Comparison of ENCODE assay signal across 8 cellular contexts in the genomic region with DNA sequence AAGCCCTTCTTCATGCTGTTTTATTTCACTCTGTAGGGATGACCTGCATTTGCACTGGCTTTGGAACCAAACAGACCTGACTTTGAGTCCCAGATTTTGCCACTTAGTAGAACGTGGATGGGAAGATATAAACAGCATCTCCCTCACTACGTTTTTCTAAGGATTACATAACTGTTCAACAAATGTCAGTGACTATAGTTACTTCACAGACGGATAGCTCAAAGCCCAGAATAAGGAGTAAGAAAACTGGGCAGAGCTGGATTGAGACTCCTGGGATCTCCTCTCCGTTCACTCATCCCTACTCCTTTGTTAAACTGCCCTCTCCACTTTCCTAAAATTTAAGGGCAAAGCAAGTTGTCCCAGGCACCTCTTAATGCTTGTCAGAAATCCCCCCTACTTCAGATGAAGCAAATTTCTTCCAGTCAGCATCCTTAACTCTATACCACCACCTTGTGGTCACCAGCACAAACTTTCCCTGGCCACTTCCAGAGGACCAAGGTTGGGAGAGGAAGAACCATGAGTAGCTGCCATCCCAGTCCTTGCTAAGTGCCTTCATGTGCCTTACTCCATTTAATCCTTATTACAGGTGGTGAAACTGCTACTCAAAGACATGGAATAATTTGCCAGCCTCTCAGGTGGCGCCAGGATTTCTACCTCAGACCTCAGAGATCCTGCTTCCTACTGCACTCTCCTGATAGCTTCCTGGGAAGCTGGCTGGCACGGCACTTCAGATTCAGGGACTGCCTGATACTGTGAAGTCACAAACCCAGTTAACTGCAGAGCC. TPM values are rescaled to one million over a fixed set of nuclear protein-coding genes. Genes with fewer than 3 reads are reported as not detected.
DNase-seq lines count a peak whose midpoint lies in the region; ATAC-seq and TF ChIP-seq lines count a peak whose summit lies in the region.

No MANE protein-coding gene starts in this region.

- H3K9me3 ChIP-seq in SU-DHL-6 (ENCODE audit: insufficient read depth, low read length) (no peaks in the 10 kb centered on the region), upper lobe of right lung (no peaks in the 10 kb centered on the region)

- H3K27ac ChIP-seq in SU-DHL-6 (ENCODE audit: low read depth, low read length), result no peak overlapping the region
- peak overlapping the region; percentile 6 for H3K27ac ChIP-seq in upper lobe of right lung

- H3K27me3 ChIP-seq in SU-DHL-6 (ENCODE audit: low read length) (no peaks in the 10 kb centered on the region), upper lobe of right lung (no peaks in the 10 kb centered on the region)

- H3K4me3 ChIP-seq in SU-DHL-6 (ENCODE audit: insufficient read depth, low read length, poor library complexity, severe bottlenecking) (no peak overlapping the region), upper lobe of right lung (no peak overlapping the region)

- no peaks in the 10 kb centered on the region for H3K79me2 ChIP-seq in SU-DHL-6 (ENCODE audit: insufficient read depth, low read length)

- DNase-seq in stimulated activated naive CD4-positive, alpha-beta T cell (lab: John Stamatoyannopoulos, UW), result peak in 5 of 6 experiments; percentile 13 to 48 (median 24)
- no peak for DNase-seq in stimulated activated naive CD4-positive, alpha-beta T cell treated with Interleukin-2 at 50 U/mL for 16 hours (lab: John Stamatoyannopoulos, UW)
- DNase-seq in MV-4-11 (lab: John Stamatoyannopoulos, UW) (peak; percentile 53), epidermal melanocyte (ENCODE audit: insufficient read length, low spot score) (peak; percentile 73), mesenteric fat pad (ENCODE audit: low spot score) (peak; percentile 28), upper lobe of right lung (no peak)

- no peak overlapping the region for H3K9ac ChIP-seq in SU-DHL-6 (ENCODE audit: low read length)

- no peak overlapping the region for H2AFZ ChIP-seq in SU-DHL-6 (ENCODE audit: low read depth, low read length, severe bottlenecking)

- H3K4me1 ChIP-seq in upper lobe of right lung, result peaks cover 13% of the 10 kb centered on the region

- TF ChIP-seq CTCF in SU-DHL-6 (IDR thresholded peaks at IDR 0.05; ENCODE audit: insufficient read depth, low read length, poor library complexity, severe bottlenecking), result peak; percentile 63
- peak; percentile 74 for TF ChIP-seq CTCF in upper lobe of right lung (IDR thresholded peaks at IDR 0.05)

- no peaks in the 10 kb centered on the region for H4K20me1 ChIP-seq in SU-DHL-6 (ENCODE audit: low read depth, low read length)

- no peak overlapping the region for H3K4me2 ChIP-seq in SU-DHL-6 (ENCODE audit: low read depth, low read length, poor library complexity, severe bottlenecking)

- no peaks in the 10 kb centered on the region for H3K9me2 ChIP-seq in SU-DHL-6 (replicated peaks; ENCODE audit: insufficient read depth, low read length)

- intact Hi-C loops in upper lobe of right lung (cut with DNase I), result loop anchor here (5.0 kb wide), 1 partner anchor 51 kb away; no protein-coding TSS in a partner anchor

- 0 out of 2 replicates have a peak, but pooled peaks cover 2% of the 10 kb centered on the region for H3K36me3 ChIP-seq in SU-DHL-6 (ENCODE audit: low read length)
- H3K36me3 ChIP-seq in upper lobe of right lung, result peaks cover 24% of the 10 kb centered on the region

- ATAC-seq in upper lobe of right lung, result peak; percentile 87
- no peak for ATAC-seq in HG03196 (IDR thresholded peaks at IDR 0.05; ENCODE audit: unreplicated experiment)

- H3F3A ChIP-seq in SU-DHL-6 (ENCODE audit: insufficient read depth), result peaks cover 10% of the 10 kb centered on the region

RNA-seq across cellular contexts. Expression of a gene that starts 38.4 kb away (rescaled TPM):
- total RNA-seq in mesenteric fat pad (639 TPM), upper lobe of right lung (85.6 TPM)

RNA-seq across cellular contexts. Expression of a gene that starts 39.4 kb away (rescaled TPM):
- 165 TPM for total RNA-seq in mesenteric fat pad
- total RNA-seq in upper lobe of right lung, result 114 TPM

Comparison
In these comparisons a context has a peak if more than half of its experiments do, and no peak if none do; other contexts are left out.
1. DNase-seq: peak in stimulated activated naive CD4-positive, alpha-beta T cell (5 of 6), MV-4-11 (single experiment), epidermal melanocyte (single experiment) and mesenteric fat pad (single experiment); none in stimulated activated naive CD4-positive, alpha-beta T cell treated with Interleukin-2 at 50 U/mL for 16 hours (single experiment) and upper lobe of right lung (single experiment).